ENCODE assay signal across 1 cellular context in the genomic region with DNA sequence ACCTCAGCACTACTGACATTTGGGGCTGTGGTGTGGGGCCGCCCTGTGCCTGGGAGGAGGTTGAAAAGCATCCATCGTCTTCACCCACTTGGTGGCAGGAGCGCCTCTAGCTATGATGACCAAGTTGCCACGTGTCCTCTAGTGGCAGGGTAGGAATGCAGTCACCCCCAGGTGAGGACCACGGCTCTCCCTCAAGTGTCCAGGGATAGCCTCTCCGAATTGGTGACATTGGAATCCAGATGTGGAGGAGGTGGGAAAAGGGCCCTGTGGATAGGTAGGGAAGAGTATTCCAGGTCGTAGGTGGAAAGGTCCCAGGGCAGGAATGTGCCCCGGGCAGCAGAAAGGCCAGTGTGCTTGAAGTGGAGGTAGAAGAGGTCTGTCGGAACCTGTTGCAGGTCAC.
TF ChIP-seq lines count a peak whose summit lies in the region.

No MANE protein-coding gene starts in this region.

TF ChIP-seq in K562, 482 proteins besides CTCF, POLR2A, EP300 and RAD21:
- TF ChIP-seq ZNF77 (CRISPR knock-in tag; IDR thresholded peaks at IDR 0.05) (no peak), MAFG (tag; conservative IDR thresholded peaks at IDR 0.05) (no peak), ZNF133 (CRISPR knock-in tag; IDR thresholded peaks at IDR 0.05) (no peak), HLTF (IDR thresholded peaks at IDR 0.05) (no peak), HINFP (tag; conservative IDR thresholded peaks at IDR 0.05; ENCODE audit: low read depth) (no peak), PRMT5 (CRISPR knock-in tag; IDR thresholded peaks at IDR 0.05) (no peak), SAFB (IDR thresholded peaks at IDR 0.05; ENCODE audit: borderline replicate concordance, low read depth, low read length) (no peak), TAF15 (IDR thresholded peaks at IDR 0.05; ENCODE audit: low read depth, low read length) (no peak), MYC (IDR thresholded peaks at IDR 0.05; ENCODE audit: low read depth, low read length) (peak; percentile 72; the same call in 1 of the 2 replicates), MYC (CRISPR knock-in tag; IDR thresholded peaks at IDR 0.05; ENCODE audit: borderline replicate concordance, low read depth) (no peak), RNF2 (IDR thresholded peaks at IDR 0.05) (no peak), ZBTB49 (CRISPR knock-in tag; IDR thresholded peaks at IDR 0.05; ENCODE audit: borderline replicate concordance) (no peak), SETDB1 (IDR thresholded peaks at IDR 0.05; ENCODE audit: low read length) (no peak), MNT (conservative IDR thresholded peaks at IDR 0.05) (0 out of 4 replicates have a peak, but pooled peaks of 1 of the 2 experiments have one; percentile 48), MAX (CRISPR knock-in tag; IDR thresholded peaks at IDR 0.05) (0 out of 2 replicates have a peak, but pooled peaks have one; percentile 23), PBX2 (CRISPR knock-in tag; IDR thresholded peaks at IDR 0.05; ENCODE audit: low read depth) (no peak), PBX2 (tag; conservative IDR thresholded peaks at IDR 0.05; ENCODE audit: low read depth) (no peak), MAZ (CRISPR knock-in tag; conservative IDR thresholded peaks at IDR 0.05 in 1 of 2, IDR thresholded peaks at IDR 0.05 in 1 of 2) (no peak), MXI1 (IDR thresholded peaks at IDR 0.05; ENCODE audit: low read depth, low read length) (no peak), L3MBTL2 (IDR thresholded peaks at IDR 0.05) (0 out of 2 replicates have a peak, but pooled peaks have one; percentile 15), ZBTB17 (CRISPR knock-in tag; IDR thresholded peaks at IDR 0.05) (no peak)
- TF ChIP-seq, protein P1, sequence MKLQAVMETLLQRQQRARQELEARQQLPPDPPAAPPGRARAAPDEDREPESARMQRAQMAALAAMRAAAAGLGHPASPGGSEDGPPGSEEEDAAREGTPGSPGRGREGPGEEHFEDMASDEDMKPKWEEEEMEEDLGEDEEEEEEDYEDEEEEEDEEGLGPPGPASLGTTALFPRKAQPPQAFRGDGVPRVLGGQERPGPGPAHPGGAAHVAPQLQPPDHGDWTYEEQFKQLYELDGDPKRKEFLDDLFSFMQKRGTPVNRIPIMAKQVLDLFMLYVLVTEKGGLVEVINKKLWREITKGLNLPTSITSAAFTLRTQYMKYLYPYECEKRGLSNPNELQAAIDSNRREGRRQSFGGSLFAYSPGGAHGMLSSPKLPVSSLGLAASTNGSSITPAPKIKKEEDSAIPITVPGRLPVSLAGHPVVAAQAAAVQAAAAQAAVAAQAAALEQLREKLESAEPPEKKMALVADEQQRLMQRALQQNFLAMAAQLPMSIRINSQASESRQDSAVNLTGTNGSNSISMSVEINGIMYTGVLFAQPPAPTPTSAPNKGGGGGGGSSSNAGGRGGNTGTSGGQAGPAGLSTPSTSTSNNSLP (IDR thresholded peaks at IDR 0.05; ENCODE audit: borderline replicate concordance, low read depth, low read length), result no peak
- TF ChIP-seq, protein P2, sequence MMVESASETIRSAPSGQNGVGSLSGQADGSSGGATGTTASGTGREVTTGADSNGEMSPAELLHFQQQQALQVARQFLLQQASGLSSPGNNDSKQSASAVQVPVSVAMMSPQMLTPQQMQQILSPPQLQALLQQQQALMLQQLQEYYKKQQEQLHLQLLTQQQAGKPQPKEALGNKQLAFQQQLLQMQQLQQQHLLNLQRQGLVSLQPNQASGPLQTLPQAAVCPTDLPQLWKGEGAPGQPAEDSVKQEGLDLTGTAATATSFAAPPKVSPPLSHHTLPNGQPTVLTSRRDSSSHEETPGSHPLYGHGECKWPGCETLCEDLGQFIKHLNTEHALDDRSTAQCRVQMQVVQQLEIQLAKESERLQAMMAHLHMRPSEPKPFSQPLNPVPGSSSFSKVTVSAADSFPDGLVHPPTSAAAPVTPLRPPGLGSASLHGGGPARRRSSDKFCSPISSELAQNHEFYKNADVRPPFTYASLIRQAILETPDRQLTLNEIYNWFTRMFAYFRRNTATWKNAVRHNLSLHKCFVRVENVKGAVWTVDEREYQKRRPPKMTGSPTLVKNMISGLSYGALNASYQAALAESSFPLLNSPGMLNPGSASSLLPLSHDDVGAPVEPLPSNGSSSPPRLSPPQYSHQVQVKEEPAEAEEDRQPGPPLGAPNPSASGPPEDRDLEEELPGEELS (CRISPR knock-in tag; IDR thresholded peaks at IDR 0.05; ENCODE audit: borderline replicate concordance), result no peak
- TF ChIP-seq, protein P3, sequence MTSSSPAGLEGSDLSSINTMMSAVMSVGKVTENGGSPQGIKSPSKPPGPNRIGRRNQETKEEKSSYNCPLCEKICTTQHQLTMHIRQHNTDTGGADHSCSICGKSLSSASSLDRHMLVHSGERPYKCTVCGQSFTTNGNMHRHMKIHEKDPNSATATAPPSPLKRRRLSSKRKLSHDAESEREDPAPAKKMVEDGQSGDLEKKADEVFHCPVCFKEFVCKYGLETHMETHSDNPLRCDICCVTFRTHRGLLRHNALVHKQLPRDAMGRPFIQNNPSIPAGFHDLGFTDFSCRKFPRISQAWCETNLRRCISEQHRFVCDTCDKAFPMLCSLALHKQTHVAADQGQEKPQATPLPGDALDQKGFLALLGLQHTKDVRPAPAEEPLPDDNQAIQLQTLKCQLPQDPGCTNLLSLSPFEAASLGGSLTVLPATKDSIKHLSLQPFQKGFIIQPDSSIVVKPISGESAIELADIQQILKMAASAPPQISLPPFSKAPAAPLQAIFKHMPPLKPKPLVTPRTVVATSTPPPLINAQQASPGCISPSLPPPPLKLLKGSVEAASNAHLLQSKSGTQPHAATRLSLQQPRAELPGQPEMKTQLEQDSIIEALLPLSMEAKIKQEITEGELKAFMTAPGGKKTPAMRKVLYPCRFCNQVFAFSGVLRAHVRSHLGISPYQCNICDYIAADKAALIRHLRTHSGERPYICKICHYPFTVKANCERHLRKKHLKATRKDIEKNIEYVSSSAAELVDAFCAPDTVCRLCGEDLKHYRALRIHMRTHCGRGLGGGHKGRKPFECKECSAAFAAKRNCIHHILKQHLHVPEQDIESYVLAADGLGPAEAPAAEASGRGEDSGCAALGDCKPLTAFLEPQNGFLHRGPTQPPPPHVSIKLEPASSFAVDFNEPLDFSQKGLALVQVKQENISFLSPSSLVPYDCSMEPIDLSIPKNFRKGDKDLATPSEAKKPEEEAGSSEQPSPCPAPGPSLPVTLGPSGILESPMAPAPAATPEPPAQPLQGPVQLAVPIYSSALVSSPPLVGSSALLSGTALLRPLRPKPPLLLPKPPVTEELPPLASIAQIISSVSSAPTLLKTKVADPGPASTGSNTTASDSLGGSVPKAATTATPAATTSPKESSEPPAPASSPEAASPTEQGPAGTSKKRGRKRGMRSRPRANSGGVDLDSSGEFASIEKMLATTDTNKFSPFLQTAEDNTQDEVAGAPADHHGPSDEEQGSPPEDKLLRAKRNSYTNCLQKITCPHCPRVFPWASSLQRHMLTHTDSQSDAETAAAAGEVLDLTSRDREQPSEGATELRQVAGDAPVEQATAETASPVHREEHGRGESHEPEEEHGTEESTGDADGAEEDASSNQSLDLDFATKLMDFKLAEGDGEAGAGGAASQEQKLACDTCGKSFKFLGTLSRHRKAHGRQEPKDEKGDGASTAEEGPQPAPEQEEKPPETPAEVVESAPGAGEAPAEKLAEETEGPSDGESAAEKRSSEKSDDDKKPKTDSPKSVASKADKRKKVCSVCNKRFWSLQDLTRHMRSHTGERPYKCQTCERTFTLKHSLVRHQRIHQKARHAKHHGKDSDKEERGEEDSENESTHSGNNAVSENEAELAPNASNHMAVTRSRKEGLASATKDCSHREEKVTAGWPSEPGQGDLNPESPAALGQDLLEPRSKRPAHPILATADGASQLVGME (CRISPR knock-in tag; IDR thresholded peaks at IDR 0.05), result no peak
- TF ChIP-seq, protein P4, sequence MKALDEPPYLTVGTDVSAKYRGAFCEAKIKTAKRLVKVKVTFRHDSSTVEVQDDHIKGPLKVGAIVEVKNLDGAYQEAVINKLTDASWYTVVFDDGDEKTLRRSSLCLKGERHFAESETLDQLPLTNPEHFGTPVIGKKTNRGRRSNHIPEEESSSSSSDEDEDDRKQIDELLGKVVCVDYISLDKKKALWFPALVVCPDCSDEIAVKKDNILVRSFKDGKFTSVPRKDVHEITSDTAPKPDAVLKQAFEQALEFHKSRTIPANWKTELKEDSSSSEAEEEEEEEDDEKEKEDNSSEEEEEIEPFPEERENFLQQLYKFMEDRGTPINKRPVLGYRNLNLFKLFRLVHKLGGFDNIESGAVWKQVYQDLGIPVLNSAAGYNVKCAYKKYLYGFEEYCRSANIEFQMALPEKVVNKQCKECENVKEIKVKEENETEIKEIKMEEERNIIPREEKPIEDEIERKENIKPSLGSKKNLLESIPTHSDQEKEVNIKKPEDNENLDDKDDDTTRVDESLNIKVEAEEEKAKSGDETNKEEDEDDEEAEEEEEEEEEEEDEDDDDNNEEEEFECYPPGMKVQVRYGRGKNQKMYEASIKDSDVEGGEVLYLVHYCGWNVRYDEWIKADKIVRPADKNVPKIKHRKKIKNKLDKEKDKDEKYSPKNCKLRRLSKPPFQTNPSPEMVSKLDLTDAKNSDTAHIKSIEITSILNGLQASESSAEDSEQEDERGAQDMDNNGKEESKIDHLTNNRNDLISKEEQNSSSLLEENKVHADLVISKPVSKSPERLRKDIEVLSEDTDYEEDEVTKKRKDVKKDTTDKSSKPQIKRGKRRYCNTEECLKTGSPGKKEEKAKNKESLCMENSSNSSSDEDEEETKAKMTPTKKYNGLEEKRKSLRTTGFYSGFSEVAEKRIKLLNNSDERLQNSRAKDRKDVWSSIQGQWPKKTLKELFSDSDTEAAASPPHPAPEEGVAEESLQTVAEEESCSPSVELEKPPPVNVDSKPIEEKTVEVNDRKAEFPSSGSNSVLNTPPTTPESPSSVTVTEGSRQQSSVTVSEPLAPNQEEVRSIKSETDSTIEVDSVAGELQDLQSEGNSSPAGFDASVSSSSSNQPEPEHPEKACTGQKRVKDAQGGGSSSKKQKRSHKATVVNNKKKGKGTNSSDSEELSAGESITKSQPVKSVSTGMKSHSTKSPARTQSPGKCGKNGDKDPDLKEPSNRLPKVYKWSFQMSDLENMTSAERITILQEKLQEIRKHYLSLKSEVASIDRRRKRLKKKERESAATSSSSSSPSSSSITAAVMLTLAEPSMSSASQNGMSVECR (CRISPR knock-in tag; IDR thresholded peaks at IDR 0.05), result no peak
- TF ChIP-seq, protein P5, sequence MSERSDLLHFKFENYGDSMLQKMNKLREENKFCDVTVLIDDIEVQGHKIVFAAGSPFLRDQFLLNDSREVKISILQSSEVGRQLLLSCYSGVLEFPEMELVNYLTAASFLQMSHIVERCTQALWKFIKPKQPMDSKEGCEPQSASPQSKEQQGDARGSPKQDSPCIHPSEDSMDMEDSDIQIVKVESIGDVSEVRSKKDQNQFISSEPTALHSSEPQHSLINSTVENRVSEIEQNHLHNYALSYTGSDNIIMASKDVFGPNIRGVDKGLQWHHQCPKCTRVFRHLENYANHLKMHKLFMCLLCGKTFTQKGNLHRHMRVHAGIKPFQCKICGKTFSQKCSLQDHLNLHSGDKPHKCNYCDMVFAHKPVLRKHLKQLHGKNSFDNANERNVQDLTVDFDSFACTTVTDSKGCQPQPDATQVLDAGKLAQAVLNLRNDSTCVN (CRISPR knock-in tag; IDR thresholded peaks at IDR 0.05), result no peak
